1 cellular context compared by ENCODE assay signal in the genomic region with DNA sequence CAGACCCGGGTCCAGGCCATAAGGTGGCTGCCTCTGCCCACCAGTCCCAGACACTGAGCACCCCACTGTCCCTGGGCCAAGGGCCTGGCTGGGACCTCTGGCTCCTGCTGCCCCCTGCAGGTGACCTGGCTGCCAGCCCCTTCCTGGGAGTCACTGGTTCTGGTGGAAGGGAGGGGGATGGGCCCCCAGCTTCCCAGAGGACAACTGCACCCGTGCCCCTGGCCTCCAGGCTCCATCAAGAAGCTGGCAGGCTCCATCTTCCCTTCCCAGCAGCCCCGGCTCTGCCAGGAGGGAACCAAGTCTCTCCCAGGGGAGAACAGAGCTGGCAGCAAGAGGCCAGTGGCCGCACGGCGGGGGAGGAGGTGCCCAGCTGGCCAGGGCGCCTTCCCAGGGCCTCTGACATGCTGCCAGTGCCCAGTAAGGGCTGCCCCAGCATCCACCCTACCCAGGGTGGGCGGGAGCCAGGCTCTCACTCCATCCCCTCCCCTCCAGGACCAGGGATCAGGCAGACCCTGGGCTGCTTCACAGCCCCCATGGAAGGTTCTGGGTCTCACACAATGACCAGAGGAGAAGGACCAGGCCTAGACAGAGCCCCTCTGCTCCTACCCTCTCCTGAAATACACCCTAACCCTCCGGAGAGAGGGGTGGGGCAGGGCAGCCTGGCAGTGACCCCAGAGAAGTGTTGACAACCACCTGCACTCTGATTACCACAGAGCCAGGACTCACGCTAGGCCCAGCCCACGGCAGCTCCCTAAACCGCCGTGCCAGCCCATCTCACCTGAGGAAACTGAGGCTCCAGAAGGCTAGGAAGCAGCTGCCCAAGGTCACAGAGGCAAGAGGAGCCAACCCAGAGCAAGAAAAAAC.
TF ChIP-seq lines count a peak whose summit lies in the region.

No MANE protein-coding gene starts in this region.

TF ChIP-seq in GM23338, 12 proteins besides CTCF, POLR2A, EP300 and RAD21 (continued from another document):
- TF ChIP-seq, protein P1, sequence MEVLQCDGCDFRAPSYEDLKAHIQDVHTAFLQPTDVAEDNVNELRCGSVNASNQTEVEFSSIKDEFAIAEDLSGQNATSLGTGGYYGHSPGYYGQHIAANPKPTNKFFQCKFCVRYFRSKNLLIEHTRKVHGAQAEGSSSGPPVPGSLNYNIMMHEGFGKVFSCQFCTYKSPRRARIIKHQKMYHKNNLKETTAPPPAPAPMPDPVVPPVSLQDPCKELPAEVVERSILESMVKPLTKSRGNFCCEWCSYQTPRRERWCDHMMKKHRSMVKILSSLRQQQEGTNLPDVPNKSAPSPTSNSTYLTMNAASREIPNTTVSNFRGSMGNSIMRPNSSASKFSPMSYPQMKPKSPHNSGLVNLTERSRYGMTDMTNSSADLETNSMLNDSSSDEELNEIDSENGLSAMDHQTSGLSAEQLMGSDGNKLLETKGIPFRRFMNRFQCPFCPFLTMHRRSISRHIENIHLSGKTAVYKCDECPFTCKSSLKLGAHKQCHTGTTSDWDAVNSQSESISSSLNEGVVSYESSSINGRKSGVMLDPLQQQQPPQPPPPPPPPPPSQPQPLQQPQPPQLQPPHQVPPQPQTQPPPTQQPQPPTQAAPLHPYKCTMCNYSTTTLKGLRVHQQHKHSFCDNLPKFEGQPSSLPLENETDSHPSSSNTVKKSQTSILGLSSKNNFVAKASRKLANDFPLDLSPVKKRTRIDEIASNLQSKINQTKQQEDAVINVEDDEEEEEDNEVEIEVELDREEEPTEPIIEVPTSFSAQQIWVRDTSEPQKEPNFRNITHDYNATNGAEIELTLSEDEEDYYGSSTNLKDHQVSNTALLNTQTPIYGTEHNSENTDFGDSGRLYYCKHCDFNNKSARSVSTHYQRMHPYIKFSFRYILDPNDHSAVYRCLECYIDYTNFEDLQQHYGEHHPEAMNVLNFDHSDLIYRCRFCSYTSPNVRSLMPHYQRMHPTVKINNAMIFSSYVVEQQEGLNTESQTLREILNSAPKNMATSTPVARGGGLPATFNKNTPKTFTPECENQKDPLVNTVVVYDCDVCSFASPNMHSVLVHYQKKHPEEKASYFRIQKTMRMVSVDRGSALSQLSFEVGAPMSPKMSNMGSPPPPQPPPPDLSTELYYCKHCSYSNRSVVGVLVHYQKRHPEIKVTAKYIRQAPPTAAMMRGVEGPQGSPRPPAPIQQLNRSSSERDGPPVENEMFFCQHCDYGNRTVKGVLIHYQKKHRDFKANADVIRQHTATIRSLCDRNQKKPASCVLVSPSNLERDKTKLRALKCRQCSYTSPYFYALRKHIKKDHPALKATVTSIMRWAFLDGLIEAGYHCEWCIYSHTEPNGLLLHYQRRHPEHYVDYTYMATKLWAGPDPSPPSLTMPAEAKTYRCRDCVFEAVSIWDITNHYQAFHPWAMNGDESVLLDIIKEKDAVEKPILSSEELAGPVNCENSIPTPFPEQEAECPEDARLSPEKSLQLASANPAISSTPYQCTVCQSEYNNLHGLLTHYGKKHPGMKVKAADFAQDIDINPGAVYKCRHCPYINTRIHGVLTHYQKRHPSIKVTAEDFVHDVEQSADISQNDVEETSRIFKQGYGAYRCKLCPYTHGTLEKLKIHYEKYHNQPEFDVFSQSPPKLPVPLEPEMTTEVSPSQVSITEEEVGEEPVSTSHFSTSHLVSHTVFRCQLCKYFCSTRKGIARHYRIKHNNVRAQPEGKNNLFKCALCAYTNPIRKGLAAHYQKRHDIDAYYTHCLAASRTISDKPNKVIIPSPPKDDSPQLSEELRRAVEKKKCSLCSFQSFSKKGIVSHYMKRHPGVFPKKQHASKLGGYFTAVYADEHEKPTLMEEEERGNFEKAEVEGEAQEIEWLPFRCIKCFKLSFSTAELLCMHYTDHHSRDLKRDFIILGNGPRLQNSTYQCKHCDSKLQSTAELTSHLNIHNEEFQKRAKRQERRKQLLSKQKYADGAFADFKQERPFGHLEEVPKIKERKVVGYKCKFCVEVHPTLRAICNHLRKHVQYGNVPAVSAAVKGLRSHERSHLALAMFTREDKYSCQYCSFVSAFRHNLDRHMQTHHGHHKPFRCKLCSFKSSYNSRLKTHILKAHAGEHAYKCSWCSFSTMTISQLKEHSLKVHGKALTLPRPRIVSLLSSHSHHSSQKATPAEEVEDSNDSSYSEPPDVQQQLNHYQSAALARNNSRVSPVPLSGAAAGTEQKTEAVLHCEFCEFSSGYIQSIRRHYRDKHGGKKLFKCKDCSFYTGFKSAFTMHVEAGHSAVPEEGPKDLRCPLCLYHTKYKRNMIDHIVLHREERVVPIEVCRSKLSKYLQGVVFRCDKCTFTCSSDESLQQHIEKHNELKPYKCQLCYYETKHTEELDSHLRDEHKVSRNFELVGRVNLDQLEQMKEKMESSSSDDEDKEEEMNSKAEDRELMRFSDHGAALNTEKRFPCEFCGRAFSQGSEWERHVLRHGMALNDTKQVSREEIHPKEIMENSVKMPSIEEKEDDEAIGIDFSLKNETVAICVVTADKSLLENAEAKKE (CRISPR knock-in tag; IDR thresholded peaks at IDR 0.05) = no peak
- no peak for TF ChIP-seq ETS1 (IDR thresholded peaks at IDR 0.05)
- TF ChIP-seq POLR2AphosphoS5 (IDR thresholded peaks at IDR 0.05; ENCODE audit: low read depth) = no peak
- TF ChIP-seq EZH2phosphoT487 (IDR thresholded peaks at IDR 0.05; ENCODE audit: unreplicated experiment) = no peak
- no peak for TF ChIP-seq EZH2 (IDR thresholded peaks at IDR 0.05; ENCODE audit: low read depth, unreplicated experiment)
- no peak for TF ChIP-seq NANOG (IDR thresholded peaks at IDR 0.05; ENCODE audit: borderline replicate concordance)
- no peak for TF ChIP-seq CREB1 (CRISPR knock-in tag; IDR thresholded peaks at IDR 0.05; ENCODE audit: low read depth)
- no peak for TF ChIP-seq REST (IDR thresholded peaks at IDR 0.05; ENCODE audit: unreplicated experiment)
- TF ChIP-seq STAT1 (IDR thresholded peaks at IDR 0.05; ENCODE audit: unreplicated experiment) = no peak
- no peak for TF ChIP-seq ZNF331 (CRISPR knock-in tag; IDR thresholded peaks at IDR 0.05; ENCODE audit: low read depth)
